ENCODE assay signal across 3 cellular contexts in genomic region chr12:14880890-14881453, GRCh38.
TF ChIP-seq lines count a peak whose summit lies in the region.

No MANE protein-coding gene starts in this region.

TF ChIP-seq in SK-N-SH treated with all-trans-retinoic acid at 6 μM for 48 hours, 23 proteins besides CTCF, POLR2A, EP300 and RAD21 (continues in another document):
- TF ChIP-seq ARNTL (CRISPR knock-in tag; IDR thresholded peaks at IDR 0.05; ENCODE audit: borderline replicate concordance, low read depth) (no peak), OSR1 (CRISPR knock-in tag; IDR thresholded peaks at IDR 0.05) (no peak), RARB (CRISPR knock-in tag; IDR thresholded peaks at IDR 0.05) (no peak), PPARA (CRISPR knock-in tag; IDR thresholded peaks at IDR 0.05; ENCODE audit: borderline replicate concordance) (no peak), ESRRG (CRISPR knock-in tag; IDR thresholded peaks at IDR 0.05) (no peak), ISL1 (CRISPR knock-in tag; IDR thresholded peaks at IDR 0.05) (no peak), ZNF70 (CRISPR knock-in tag; IDR thresholded peaks at IDR 0.05) (no peak), ZNF565 (CRISPR knock-in tag; conservative IDR thresholded peaks at IDR 0.05; ENCODE audit: low read depth) (no peak), POU6F1 (CRISPR knock-in tag; IDR thresholded peaks at IDR 0.05; ENCODE audit: borderline replicate concordance, low read depth) (no peak), SNAI2 (CRISPR knock-in tag; IDR thresholded peaks at IDR 0.05) (no peak), BACH2 (CRISPR knock-in tag; IDR thresholded peaks at IDR 0.05; ENCODE audit: borderline replicate concordance) (no peak), ZNF8 (CRISPR knock-in tag; IDR thresholded peaks at IDR 0.05) (no peak)
- TF ChIP-seq, protein P1, sequence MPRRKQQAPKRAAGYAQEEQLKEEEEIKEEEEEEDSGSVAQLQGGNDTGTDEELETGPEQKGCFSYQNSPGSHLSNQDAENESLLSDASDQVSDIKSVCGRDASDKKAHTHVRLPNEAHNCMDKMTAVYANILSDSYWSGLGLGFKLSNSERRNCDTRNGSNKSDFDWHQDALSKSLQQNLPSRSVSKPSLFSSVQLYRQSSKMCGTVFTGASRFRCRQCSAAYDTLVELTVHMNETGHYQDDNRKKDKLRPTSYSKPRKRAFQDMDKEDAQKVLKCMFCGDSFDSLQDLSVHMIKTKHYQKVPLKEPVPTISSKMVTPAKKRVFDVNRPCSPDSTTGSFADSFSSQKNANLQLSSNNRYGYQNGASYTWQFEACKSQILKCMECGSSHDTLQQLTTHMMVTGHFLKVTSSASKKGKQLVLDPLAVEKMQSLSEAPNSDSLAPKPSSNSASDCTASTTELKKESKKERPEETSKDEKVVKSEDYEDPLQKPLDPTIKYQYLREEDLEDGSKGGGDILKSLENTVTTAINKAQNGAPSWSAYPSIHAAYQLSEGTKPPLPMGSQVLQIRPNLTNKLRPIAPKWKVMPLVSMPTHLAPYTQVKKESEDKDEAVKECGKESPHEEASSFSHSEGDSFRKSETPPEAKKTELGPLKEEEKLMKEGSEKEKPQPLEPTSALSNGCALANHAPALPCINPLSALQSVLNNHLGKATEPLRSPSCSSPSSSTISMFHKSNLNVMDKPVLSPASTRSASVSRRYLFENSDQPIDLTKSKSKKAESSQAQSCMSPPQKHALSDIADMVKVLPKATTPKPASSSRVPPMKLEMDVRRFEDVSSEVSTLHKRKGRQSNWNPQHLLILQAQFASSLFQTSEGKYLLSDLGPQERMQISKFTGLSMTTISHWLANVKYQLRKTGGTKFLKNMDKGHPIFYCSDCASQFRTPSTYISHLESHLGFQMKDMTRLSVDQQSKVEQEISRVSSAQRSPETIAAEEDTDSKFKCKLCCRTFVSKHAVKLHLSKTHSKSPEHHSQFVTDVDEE (CRISPR knock-in tag; IDR thresholded peaks at IDR 0.05), result no peak
- TF ChIP-seq, protein P2, sequence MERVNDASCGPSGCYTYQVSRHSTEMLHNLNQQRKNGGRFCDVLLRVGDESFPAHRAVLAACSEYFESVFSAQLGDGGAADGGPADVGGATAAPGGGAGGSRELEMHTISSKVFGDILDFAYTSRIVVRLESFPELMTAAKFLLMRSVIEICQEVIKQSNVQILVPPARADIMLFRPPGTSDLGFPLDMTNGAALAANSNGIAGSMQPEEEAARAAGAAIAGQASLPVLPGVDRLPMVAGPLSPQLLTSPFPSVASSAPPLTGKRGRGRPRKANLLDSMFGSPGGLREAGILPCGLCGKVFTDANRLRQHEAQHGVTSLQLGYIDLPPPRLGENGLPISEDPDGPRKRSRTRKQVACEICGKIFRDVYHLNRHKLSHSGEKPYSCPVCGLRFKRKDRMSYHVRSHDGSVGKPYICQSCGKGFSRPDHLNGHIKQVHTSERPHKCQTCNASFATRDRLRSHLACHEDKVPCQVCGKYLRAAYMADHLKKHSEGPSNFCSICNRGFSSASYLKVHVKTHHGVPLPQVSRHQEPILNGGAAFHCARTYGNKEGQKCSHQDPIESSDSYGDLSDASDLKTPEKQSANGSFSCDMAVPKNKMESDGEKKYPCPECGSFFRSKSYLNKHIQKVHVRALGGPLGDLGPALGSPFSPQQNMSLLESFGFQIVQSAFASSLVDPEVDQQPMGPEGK (CRISPR knock-in tag; IDR thresholded peaks at IDR 0.05; ENCODE audit: borderline replicate concordance), result no peak

TF ChIP-seq in SK-N-SH, 30 proteins besides CTCF, POLR2A, EP300 and RAD21:
- no peak for TF ChIP-seq FOSL2 (IDR thresholded peaks at IDR 0.05; ENCODE audit: borderline replicate concordance, low read depth)

TF ChIP-seq in endothelial cell of umbilical vein, 7 proteins besides CTCF, POLR2A, EP300 and RAD21:
- no peak for TF ChIP-seq FOS (IDR thresholded peaks at IDR 0.05; ENCODE audit: borderline replicate concordance, insufficient read depth, low read length)
- TF ChIP-seq EZH2 (IDR thresholded peaks at IDR 0.05; ENCODE audit: borderline replicate concordance, low read depth, low read length, severe bottlenecking), result no peak
- TF ChIP-seq POLR2AphosphoS5 (IDR thresholded peaks at IDR 0.05; ENCODE audit: insufficient read depth, low read depth, low read length), result no peak
- TF ChIP-seq JUN (IDR thresholded peaks at IDR 0.05; ENCODE audit: borderline replicate concordance, insufficient read depth, insufficient read length, low read depth), result no peak
- TF ChIP-seq MYC (IDR thresholded peaks at IDR 0.05; ENCODE audit: low read depth, low read length), result no peak
- TF ChIP-seq, protein P3, sequence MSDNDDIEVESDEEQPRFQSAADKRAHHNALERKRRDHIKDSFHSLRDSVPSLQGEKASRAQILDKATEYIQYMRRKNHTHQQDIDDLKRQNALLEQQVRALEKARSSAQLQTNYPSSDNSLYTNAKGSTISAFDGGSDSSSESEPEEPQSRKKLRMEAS (IDR thresholded peaks at IDR 0.05; ENCODE audit: insufficient read depth, insufficient read length), result no peak
- TF ChIP-seq GATA2 (IDR thresholded peaks at IDR 0.05; ENCODE audit: insufficient read depth, insufficient read length, low read depth, low read length), result no peak
